In genomic region chr14:79438696-79439342, GRCh38 we compare ENCODE assay signal across 20 cellular contexts.
"Had no signal": no experiment of that assay in that cellular context is flagged by ENCODE, and none has a peak within 500 bp of the region (broad histone marks: within the 10 kb centered on the region; RNA-seq: fewer than 3 reads in every experiment).

No MANE protein-coding gene starts in this region.

- H3K4me3 ChIP-seq: MG63, SJSA1, SK-N-MC had no signal

- FAIRE-seq: HepG2, RCC 7860 had no signal

- H3K4me1 ChIP-seq: SJSA1 had no signal

- DNase-seq: IMR-90, Karpas-422, KG1, MG63, NCI-H1092 treated with DMSO at 0.1 percent for 48 hours, NCI-H1436, NCI-H187, NCI-H2029, NCI-H2081 treated with DMSO at 0.1 percent for 48 hours, NCI-H345, NCI-H446 treated with DMSO at 0.1 percent for 48 hours, NCI-H524 treated with DMSO at 0.1 percent for 48 hours, NCI-H82, Right ventricle myocardium superior, RPMI8226, SIG-M5 had no signal

- H3K9me3 ChIP-seq: MG63, SJSA1 had no signal

- H3K27ac ChIP-seq: SJSA1, SK-N-MC had no signal

- H3K27me3 ChIP-seq: MG63, SJSA1 had no signal

- H3K36me3 ChIP-seq: MG63, SJSA1 had no signal
